ENCODE assay signal across 1 cellular context in the genomic region with DNA sequence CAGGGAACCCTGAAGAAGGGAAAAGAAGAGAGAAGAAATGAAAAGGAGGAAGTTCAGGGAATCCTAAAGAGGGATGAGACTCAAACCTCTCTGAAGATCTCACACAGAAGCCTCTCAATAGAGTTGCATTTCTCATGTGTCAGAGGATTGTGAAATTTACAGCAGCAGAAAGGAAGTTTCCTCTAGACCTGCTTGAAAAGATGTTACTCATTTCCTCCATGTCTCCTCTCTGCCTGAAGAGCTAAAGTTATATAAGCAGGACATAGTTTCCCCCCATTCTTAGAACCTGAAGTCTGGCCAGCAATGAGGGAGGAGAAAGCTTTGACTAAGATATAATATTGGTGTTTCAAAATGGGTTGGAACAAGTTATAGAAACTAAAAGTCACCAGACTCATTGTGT.
TF ChIP-seq lines count a peak whose summit lies in the region.

No MANE protein-coding gene starts in this region.

TF ChIP-seq in GM23338, 12 proteins besides CTCF, POLR2A, EP300 and RAD21 (continued from another document):
- TF ChIP-seq, protein P1, sequence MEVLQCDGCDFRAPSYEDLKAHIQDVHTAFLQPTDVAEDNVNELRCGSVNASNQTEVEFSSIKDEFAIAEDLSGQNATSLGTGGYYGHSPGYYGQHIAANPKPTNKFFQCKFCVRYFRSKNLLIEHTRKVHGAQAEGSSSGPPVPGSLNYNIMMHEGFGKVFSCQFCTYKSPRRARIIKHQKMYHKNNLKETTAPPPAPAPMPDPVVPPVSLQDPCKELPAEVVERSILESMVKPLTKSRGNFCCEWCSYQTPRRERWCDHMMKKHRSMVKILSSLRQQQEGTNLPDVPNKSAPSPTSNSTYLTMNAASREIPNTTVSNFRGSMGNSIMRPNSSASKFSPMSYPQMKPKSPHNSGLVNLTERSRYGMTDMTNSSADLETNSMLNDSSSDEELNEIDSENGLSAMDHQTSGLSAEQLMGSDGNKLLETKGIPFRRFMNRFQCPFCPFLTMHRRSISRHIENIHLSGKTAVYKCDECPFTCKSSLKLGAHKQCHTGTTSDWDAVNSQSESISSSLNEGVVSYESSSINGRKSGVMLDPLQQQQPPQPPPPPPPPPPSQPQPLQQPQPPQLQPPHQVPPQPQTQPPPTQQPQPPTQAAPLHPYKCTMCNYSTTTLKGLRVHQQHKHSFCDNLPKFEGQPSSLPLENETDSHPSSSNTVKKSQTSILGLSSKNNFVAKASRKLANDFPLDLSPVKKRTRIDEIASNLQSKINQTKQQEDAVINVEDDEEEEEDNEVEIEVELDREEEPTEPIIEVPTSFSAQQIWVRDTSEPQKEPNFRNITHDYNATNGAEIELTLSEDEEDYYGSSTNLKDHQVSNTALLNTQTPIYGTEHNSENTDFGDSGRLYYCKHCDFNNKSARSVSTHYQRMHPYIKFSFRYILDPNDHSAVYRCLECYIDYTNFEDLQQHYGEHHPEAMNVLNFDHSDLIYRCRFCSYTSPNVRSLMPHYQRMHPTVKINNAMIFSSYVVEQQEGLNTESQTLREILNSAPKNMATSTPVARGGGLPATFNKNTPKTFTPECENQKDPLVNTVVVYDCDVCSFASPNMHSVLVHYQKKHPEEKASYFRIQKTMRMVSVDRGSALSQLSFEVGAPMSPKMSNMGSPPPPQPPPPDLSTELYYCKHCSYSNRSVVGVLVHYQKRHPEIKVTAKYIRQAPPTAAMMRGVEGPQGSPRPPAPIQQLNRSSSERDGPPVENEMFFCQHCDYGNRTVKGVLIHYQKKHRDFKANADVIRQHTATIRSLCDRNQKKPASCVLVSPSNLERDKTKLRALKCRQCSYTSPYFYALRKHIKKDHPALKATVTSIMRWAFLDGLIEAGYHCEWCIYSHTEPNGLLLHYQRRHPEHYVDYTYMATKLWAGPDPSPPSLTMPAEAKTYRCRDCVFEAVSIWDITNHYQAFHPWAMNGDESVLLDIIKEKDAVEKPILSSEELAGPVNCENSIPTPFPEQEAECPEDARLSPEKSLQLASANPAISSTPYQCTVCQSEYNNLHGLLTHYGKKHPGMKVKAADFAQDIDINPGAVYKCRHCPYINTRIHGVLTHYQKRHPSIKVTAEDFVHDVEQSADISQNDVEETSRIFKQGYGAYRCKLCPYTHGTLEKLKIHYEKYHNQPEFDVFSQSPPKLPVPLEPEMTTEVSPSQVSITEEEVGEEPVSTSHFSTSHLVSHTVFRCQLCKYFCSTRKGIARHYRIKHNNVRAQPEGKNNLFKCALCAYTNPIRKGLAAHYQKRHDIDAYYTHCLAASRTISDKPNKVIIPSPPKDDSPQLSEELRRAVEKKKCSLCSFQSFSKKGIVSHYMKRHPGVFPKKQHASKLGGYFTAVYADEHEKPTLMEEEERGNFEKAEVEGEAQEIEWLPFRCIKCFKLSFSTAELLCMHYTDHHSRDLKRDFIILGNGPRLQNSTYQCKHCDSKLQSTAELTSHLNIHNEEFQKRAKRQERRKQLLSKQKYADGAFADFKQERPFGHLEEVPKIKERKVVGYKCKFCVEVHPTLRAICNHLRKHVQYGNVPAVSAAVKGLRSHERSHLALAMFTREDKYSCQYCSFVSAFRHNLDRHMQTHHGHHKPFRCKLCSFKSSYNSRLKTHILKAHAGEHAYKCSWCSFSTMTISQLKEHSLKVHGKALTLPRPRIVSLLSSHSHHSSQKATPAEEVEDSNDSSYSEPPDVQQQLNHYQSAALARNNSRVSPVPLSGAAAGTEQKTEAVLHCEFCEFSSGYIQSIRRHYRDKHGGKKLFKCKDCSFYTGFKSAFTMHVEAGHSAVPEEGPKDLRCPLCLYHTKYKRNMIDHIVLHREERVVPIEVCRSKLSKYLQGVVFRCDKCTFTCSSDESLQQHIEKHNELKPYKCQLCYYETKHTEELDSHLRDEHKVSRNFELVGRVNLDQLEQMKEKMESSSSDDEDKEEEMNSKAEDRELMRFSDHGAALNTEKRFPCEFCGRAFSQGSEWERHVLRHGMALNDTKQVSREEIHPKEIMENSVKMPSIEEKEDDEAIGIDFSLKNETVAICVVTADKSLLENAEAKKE (CRISPR knock-in tag; IDR thresholded peaks at IDR 0.05): no peak
- no peak for TF ChIP-seq EZH2 (IDR thresholded peaks at IDR 0.05; ENCODE audit: low read depth, unreplicated experiment)
- no peak for TF ChIP-seq NANOG (IDR thresholded peaks at IDR 0.05; ENCODE audit: borderline replicate concordance)
- TF ChIP-seq, protein P2, sequence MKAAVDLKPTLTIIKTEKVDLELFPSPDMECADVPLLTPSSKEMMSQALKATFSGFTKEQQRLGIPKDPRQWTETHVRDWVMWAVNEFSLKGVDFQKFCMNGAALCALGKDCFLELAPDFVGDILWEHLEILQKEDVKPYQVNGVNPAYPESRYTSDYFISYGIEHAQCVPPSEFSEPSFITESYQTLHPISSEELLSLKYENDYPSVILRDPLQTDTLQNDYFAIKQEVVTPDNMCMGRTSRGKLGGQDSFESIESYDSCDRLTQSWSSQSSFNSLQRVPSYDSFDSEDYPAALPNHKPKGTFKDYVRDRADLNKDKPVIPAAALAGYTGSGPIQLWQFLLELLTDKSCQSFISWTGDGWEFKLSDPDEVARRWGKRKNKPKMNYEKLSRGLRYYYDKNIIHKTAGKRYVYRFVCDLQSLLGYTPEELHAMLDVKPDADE (IDR thresholded peaks at IDR 0.05): no peak
- TF ChIP-seq CREB1 (CRISPR knock-in tag; IDR thresholded peaks at IDR 0.05; ENCODE audit: low read depth): no peak
- TF ChIP-seq ZNF114 (CRISPR knock-in tag; IDR thresholded peaks at IDR 0.05): no peak
- TF ChIP-seq STAT1 (IDR thresholded peaks at IDR 0.05; ENCODE audit: unreplicated experiment): no peak
- TF ChIP-seq JUNB (IDR thresholded peaks at IDR 0.05; ENCODE audit: unreplicated experiment): no peak
- TF ChIP-seq EZH2phosphoT487 (IDR thresholded peaks at IDR 0.05; ENCODE audit: unreplicated experiment): no peak
- TF ChIP-seq ZNF331 (CRISPR knock-in tag; IDR thresholded peaks at IDR 0.05; ENCODE audit: low read depth): no peak
- TF ChIP-seq, protein P3, sequence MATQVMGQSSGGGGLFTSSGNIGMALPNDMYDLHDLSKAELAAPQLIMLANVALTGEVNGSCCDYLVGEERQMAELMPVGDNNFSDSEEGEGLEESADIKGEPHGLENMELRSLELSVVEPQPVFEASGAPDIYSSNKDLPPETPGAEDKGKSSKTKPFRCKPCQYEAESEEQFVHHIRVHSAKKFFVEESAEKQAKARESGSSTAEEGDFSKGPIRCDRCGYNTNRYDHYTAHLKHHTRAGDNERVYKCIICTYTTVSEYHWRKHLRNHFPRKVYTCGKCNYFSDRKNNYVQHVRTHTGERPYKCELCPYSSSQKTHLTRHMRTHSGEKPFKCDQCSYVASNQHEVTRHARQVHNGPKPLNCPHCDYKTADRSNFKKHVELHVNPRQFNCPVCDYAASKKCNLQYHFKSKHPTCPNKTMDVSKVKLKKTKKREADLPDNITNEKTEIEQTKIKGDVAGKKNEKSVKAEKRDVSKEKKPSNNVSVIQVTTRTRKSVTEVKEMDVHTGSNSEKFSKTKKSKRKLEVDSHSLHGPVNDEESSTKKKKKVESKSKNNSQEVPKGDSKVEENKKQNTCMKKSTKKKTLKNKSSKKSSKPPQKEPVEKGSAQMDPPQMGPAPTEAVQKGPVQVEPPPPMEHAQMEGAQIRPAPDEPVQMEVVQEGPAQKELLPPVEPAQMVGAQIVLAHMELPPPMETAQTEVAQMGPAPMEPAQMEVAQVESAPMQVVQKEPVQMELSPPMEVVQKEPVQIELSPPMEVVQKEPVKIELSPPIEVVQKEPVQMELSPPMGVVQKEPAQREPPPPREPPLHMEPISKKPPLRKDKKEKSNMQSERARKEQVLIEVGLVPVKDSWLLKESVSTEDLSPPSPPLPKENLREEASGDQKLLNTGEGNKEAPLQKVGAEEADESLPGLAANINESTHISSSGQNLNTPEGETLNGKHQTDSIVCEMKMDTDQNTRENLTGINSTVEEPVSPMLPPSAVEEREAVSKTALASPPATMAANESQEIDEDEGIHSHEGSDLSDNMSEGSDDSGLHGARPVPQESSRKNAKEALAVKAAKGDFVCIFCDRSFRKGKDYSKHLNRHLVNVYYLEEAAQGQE (IDR thresholded peaks at IDR 0.05; ENCODE audit: unreplicated experiment): no peak
TF ChIP-seq in GM23338: peak in this region for 0.
